ENCODE assay signal across 9 cellular contexts in genomic region chr16:2090819-2091721, GRCh38. TPM values are rescaled to one million over a fixed set of nuclear protein-coding genes. Genes with fewer than 3 reads are reported as not detected.
DNase-seq lines count a peak whose midpoint lies in the region; ATAC-seq and TF ChIP-seq lines count a peak whose summit lies in the region.
"Had no signal": no experiment of that assay in that cellular context is flagged by ENCODE, and none has a peak within 500 bp of the region (broad histone marks: within the 10 kb centered on the region; RNA-seq: fewer than 3 reads in every experiment).

No MANE protein-coding gene starts in this region.

- no peak overlapping the region for H3K4me3 Mint-ChIP-seq in activated CD8-positive, alpha-beta T cell treated with anti-CD3 and anti-CD28 coated beads, Interleukin-2, amount 10 ng/mL, durations not matched to agents 7 days and 5 days

- no peaks in the 10 kb centered on the region for H3K4me1 Mint-ChIP-seq in activated CD8-positive, alpha-beta T cell treated with anti-CD3 and anti-CD28 coated beads, Interleukin-2, amount 10 ng/mL, durations not matched to agents 7 days and 5 days (ENCODE audit: low read depth)

- no peaks in the 10 kb centered on the region for H3K9me3 Mint-ChIP-seq in activated CD8-positive, alpha-beta T cell treated with anti-CD3 and anti-CD28 coated beads, Interleukin-2, amount 10 ng/mL, durations not matched to agents 7 days and 5 days (ENCODE audit: insufficient read depth)

- H3K4me3 ChIP-seq in retinal pigment epithelial cell (ENCODE audit: low read length): peak overlapping the region; percentile 8
- H3K4me3 ChIP-seq: skin epidermis had no signal

- POLR2A ChIA-PET in activated CD8-positive, alpha-beta T cell treated with anti-CD3 and anti-CD28 coated beads, Interleukin-2, amount 10 ng/mL, durations not matched to agents 7 days and 5 days (lab: Charles Lee): no interaction called here

- intact Hi-C loops in left ventricle myocardium superior (cut with micrococcal nuclease): no loop called here

- no peak overlapping the region for H3K27ac Mint-ChIP-seq in activated CD8-positive, alpha-beta T cell treated with anti-CD3 and anti-CD28 coated beads, Interleukin-2, amount 10 ng/mL, durations not matched to agents 7 days and 5 days

- H3K36me3 Mint-ChIP-seq in activated CD8-positive, alpha-beta T cell treated with anti-CD3 and anti-CD28 coated beads, Interleukin-2, amount 10 ng/mL, durations not matched to agents 7 days and 5 days (ENCODE audit: low read depth): peaks cover 9% of the 10 kb centered on the region

- ATAC-seq in GM19025 (IDR thresholded peaks at IDR 0.05; ENCODE audit: low read depth, unreplicated experiment) (peak; percentile 36), left ventricle myocardium superior (peak; percentile 66), GM19452 (IDR thresholded peaks at IDR 0.05; ENCODE audit: unreplicated experiment) (no peak), HG03442 (IDR thresholded peaks at IDR 0.05; ENCODE audit: unreplicated experiment) (no peak)
- peak; percentile 38 for ATAC-seq in activated CD8-positive, alpha-beta T cell treated with anti-CD3 and anti-CD28 coated beads, Interleukin-2, amount 10 ng/mL, durations not matched to agents 7 days and 5 days

- DNase-seq in activated CD8-positive, alpha-beta T cell treated with anti-CD3 and anti-CD28 coated beads, Interleukin-2, amount 10 ng/mL, durations not matched to agents 7 days and 5 days: no peak
- DNase-seq in left ventricle myocardium superior (peak; percentile 76), retinal pigment epithelial cell (ENCODE audit: low read depth) (no peak), RKO (ENCODE audit: low spot score) (no peak), SKM-1 treated with dmso at 0.1 percent for 144 hours (lab: John Stamatoyannopoulos, UW; ENCODE audit: unreplicated experiment) (no peak)

- peak; percentile 29 for TF ChIP-seq CTCF in retinal pigment epithelial cell (conservative IDR thresholded peaks at IDR 0.05; ENCODE audit: low read depth, low read length)

- no peaks in the 10 kb centered on the region for H3K27me3 Mint-ChIP-seq in activated CD8-positive, alpha-beta T cell treated with anti-CD3 and anti-CD28 coated beads, Interleukin-2, amount 10 ng/mL, durations not matched to agents 7 days and 5 days (ENCODE audit: low read depth)

- CTCF ChIA-PET in activated CD8-positive, alpha-beta T cell treated with anti-CD3 and anti-CD28 coated beads, Interleukin-2, amount 10 ng/mL, durations not matched to agents 7 days and 5 days (lab: Charles Lee): interaction anchor here (1.4 kb wide), 1 partner anchor 50 kb away, joined by 4 read pairs; no protein-coding TSS in a partner anchor

RNA-seq across cellular contexts. Expression of gene TSC2, which starts 43.3 kb away (rescaled TPM):
- total RNA-seq in activated CD8-positive, alpha-beta T cell treated with anti-CD3 and anti-CD28 coated beads, Interleukin-2, amount 10 ng/mL, durations not matched to agents 7 days and 5 days: 10 to 100 TPM; 87.9 to 97.4 TPM
- total RNA-seq in left ventricle myocardium superior: 83.0 TPM

RNA-seq across cellular contexts. Expression of gene NTHL1, which starts 43.4 kb away (rescaled TPM):
- 10 to 100 TPM; 29.9 to 35.3 TPM for total RNA-seq in activated CD8-positive, alpha-beta T cell treated with anti-CD3 and anti-CD28 coated beads, Interleukin-2, amount 10 ng/mL, durations not matched to agents 7 days and 5 days
- 22.7 TPM for total RNA-seq in left ventricle myocardium superior

RNA-seq across cellular contexts. Expression of gene PKD1, which starts 44.6 kb away (rescaled TPM):
- total RNA-seq in activated CD8-positive, alpha-beta T cell treated with anti-CD3 and anti-CD28 coated beads, Interleukin-2, amount 10 ng/mL, durations not matched to agents 7 days and 5 days: 10 to 100 TPM; 66.0 to 76.6 TPM
- 92.9 TPM for total RNA-seq in left ventricle myocardium superior

RNA-seq across cellular contexts. Expression of gene RAB26, which starts 57.4 kb away (rescaled TPM):
- under 1 TPM; 0.26 to 0.31 TPM for total RNA-seq in activated CD8-positive, alpha-beta T cell treated with anti-CD3 and anti-CD28 coated beads, Interleukin-2, amount 10 ng/mL, durations not matched to agents 7 days and 5 days
- 1.7 TPM for total RNA-seq in left ventricle myocardium superior

Comparison
In these comparisons a context has a peak if more than half of its experiments do, and no peak if none do; other contexts are left out.
1. ATAC-seq: peak in GM19025 (single experiment), activated CD8-positive, alpha-beta T cell treated with anti-CD3 and anti-CD28 coated beads, Interleukin-2, amount 10 ng/mL, durations not matched to agents 7 days and 5 days (single experiment) and left ventricle myocardium superior (single experiment); none in GM19452 (single experiment) and HG03442 (single experiment).